Comparison of ENCODE assay signal across 1 cellular context in genomic region chr10:95533590-95533989, GRCh38.
TF ChIP-seq lines count a peak whose summit lies in the region.

No MANE protein-coding gene starts in this region.

TF ChIP-seq in HepG2, 621 proteins besides CTCF, POLR2A, EP300 and RAD21:
- TF ChIP-seq, protein P1, sequence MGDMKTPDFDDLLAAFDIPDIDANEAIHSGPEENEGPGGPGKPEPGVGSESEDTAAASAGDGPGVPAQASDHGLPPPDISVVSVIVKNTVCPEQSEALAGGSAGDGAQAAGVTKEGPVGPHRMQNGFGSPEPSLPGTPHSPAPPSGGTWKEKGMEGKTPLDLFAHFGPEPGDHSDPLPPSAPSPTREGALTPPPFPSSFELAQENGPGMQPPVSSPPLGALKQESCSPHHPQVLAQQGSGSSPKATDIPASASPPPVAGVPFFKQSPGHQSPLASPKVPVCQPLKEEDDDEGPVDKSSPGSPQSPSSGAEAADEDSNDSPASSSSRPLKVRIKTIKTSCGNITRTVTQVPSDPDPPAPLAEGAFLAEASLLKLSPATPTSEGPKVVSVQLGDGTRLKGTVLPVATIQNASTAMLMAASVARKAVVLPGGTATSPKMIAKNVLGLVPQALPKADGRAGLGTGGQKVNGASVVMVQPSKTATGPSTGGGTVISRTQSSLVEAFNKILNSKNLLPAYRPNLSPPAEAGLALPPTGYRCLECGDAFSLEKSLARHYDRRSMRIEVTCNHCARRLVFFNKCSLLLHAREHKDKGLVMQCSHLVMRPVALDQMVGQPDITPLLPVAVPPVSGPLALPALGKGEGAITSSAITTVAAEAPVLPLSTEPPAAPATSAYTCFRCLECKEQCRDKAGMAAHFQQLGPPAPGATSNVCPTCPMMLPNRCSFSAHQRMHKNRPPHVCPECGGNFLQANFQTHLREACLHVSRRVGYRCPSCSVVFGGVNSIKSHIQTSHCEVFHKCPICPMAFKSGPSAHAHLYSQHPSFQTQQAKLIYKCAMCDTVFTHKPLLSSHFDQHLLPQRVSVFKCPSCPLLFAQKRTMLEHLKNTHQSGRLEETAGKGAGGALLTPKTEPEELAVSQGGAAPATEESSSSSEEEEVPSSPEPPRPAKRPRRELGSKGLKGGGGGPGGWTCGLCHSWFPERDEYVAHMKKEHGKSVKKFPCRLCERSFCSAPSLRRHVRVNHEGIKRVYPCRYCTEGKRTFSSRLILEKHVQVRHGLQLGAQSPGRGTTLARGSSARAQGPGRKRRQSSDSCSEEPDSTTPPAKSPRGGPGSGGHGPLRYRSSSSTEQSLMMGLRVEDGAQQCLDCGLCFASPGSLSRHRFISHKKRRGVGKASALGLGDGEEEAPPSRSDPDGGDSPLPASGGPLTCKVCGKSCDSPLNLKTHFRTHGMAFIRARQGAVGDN (CRISPR knock-in tag; IDR thresholded peaks at IDR 0.05): 0 out of 2 replicates have a peak, but pooled peaks have one; percentile 13
- no peak for TF ChIP-seq ARID4A (CRISPR knock-in tag; IDR thresholded peaks at IDR 0.05; ENCODE audit: borderline replicate concordance)
